ENCODE assay signal across 10 cellular contexts in the genomic region with DNA sequence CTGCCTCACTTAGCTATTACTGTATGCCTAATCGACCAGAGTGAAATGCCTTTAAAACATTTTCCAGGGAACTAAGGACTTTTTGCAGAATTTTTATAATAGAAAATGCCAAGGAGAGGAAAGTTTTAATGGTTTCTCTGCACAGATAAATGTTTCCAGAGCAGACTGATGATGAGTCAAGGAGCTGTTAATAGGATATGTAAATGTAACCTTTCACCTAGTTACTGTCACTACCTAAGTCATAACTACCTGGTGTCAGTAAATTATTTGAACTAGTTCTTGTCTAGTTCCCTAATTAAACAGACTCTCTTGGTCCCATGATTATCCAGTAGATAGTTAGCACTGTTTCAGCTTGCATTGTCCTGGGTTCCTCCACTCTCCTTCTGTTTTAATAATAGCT. TPM values are rescaled to one million over a fixed set of nuclear protein-coding genes. Genes with fewer than 3 reads are reported as not detected.
DNase-seq lines count a peak whose midpoint lies in the region; ATAC-seq lines count a peak whose summit lies in the region.
"Had no signal": no experiment of that assay in that cellular context is flagged by ENCODE, and none has a peak within 500 bp of the region (broad histone marks: within the 10 kb centered on the region; RNA-seq: fewer than 3 reads in every experiment).

No MANE protein-coding gene starts in this region.

- H3K36me3 ChIP-seq in mesenchymal stem cell (ENCODE audit: control insufficient read depth in 1 of 2, insufficient read depth in 2 of 2, low read depth in 1 of 2, low read length in 2 of 2), result peaks cover 0 to 6% of the 10 kb centered on the region in 2 experiments
- H3K36me3 ChIP-seq: gastroesophageal sphincter had no signal

- no peak overlapping the region for H3K23ac ChIP-seq in mesenchymal stem cell (ENCODE audit: low read length in 2 of 2)

- no peak overlapping the region for H2BK15ac ChIP-seq in mesenchymal stem cell (ENCODE audit: low read depth, poor library complexity, severe bottlenecking)

- H4K91ac ChIP-seq in mesenchymal stem cell (ENCODE audit: low read length), result no peak overlapping the region

- H2BK5ac ChIP-seq in mesenchymal stem cell (ENCODE audit: low read depth, low read length, poor library complexity, severe bottlenecking), result no peak overlapping the region

- peaks cover 2% of the 10 kb centered on the region for H3K36me3 Mint-ChIP-seq in activated CD4-positive, alpha-beta memory T cell treated with anti-CD3 and anti-CD28 coated beads, Interleukin-2, amount 10 ng/mL, durations not matched to agents 7 days and 5 days (ENCODE audit: low read depth)
- no peaks in the 10 kb centered on the region for H3K36me3 Mint-ChIP-seq in T-helper 2 cell treated with Interferon-gamma antibody and Interleukin-4, amounts not matched to agents 5 μg/mL and 100 μg/mL, for 36 hours (ENCODE audit: low read depth)

- CTCF ChIA-PET in activated CD4-positive, alpha-beta memory T cell treated with anti-CD3 and anti-CD28 coated beads, Interleukin-2, amount 10 ng/mL, durations not matched to agents 7 days and 5 days (lab: Charles Lee), result interaction anchor here (1.7 to 2.5 kb wide), 3 partner anchors 8 to 18 kb away, joined by 3 to 11 read pairs (median 10); no protein-coding TSS in a partner anchor

- POLR2A ChIA-PET in activated CD4-positive, alpha-beta memory T cell treated with anti-CD3 and anti-CD28 coated beads, Interleukin-2, amount 10 ng/mL, durations not matched to agents 7 days and 5 days (lab: Charles Lee), result interaction anchor here (1.0 to 3.9 kb wide), 3 partner anchors 7 to 357 kb away, joined by 3 to 22 read pairs (median 14); a partner anchor contains a TSS

- ATAC-seq in GM21367 (IDR thresholded peaks at IDR 0.05; ENCODE audit: unreplicated experiment) (peak; percentile 25), HG03521 (IDR thresholded peaks at IDR 0.05; ENCODE audit: unreplicated experiment) (no peak), GM19455 (IDR thresholded peaks at IDR 0.05; ENCODE audit: unreplicated experiment) (no peak)
- ATAC-seq: body of pancreas, gastroesophageal sphincter had no signal

- H3K27ac Mint-ChIP-seq in activated CD4-positive, alpha-beta memory T cell treated with anti-CD3 and anti-CD28 coated beads, Interleukin-2, amount 10 ng/mL, durations not matched to agents 7 days and 5 days, result peak overlapping the region; percentile 54
- H3K27ac Mint-ChIP-seq in T-helper 2 cell treated with Interferon-gamma antibody and Interleukin-4, amounts not matched to agents 5 μg/mL and 100 μg/mL, for 36 hours, result no peak overlapping the region

- H2AFZ ChIP-seq in mesenchymal stem cell (ENCODE audit: low read depth, low read length), result no peak overlapping the region

- no peak overlapping the region for H3K18ac ChIP-seq in mesenchymal stem cell (ENCODE audit: low read depth in 1 of 2, low read length in 2 of 2)

- H3K4me3 ChIP-seq in mesenchymal stem cell (ENCODE audit: insufficient read depth in 1 of 2, low read depth in 1 of 2, low read length in 2 of 2), result no peak overlapping the region
- H3K4me3 ChIP-seq: body of pancreas, gastroesophageal sphincter had no signal

- no peaks in the 10 kb centered on the region for H3K27me3 Mint-ChIP-seq in activated CD4-positive, alpha-beta memory T cell treated with anti-CD3 and anti-CD28 coated beads, Interleukin-2, amount 10 ng/mL, durations not matched to agents 7 days and 5 days
- H3K27me3 Mint-ChIP-seq in T-helper 2 cell treated with Interferon-gamma antibody and Interleukin-4, amounts not matched to agents 5 μg/mL and 100 μg/mL, for 36 hours (ENCODE audit: low read depth), result no peaks in the 10 kb centered on the region

- DNase-seq in EH (ENCODE audit: low read depth) (peak; percentile 23), mesenchymal stem cell (peak; percentile 22), NCI-H2081 (lab: John Stamatoyannopoulos, UW) (no peak)
- no peak for DNase-seq in activated CD4-positive, alpha-beta memory T cell treated with anti-CD3 and anti-CD28 coated beads, Interleukin-2, amount 10 ng/mL, durations not matched to agents 7 days and 5 days
- no peak for DNase-seq in T-helper 2 cell treated with Interferon-gamma antibody and Interleukin-4, amounts not matched to agents 5 μg/mL and 100 μg/mL, for 36 hours (ENCODE audit: low spot score)
- DNase-seq: body of pancreas had no signal

- peaks cover 14% of the 10 kb centered on the region for H3K79me1 ChIP-seq in mesenchymal stem cell (replicated peaks; ENCODE audit: low read length, poor library complexity, severe bottlenecking)

- H3K4me1 Mint-ChIP-seq in activated CD4-positive, alpha-beta memory T cell treated with anti-CD3 and anti-CD28 coated beads, Interleukin-2, amount 10 ng/mL, durations not matched to agents 7 days and 5 days, result peaks cover 71% of the 10 kb centered on the region
- H3K4me1 Mint-ChIP-seq in T-helper 2 cell treated with Interferon-gamma antibody and Interleukin-4, amounts not matched to agents 5 μg/mL and 100 μg/mL, for 36 hours (ENCODE audit: low read depth), result peaks cover 51% of the 10 kb centered on the region

- no peaks in the 10 kb centered on the region for H3K9me3 Mint-ChIP-seq in activated CD4-positive, alpha-beta memory T cell treated with anti-CD3 and anti-CD28 coated beads, Interleukin-2, amount 10 ng/mL, durations not matched to agents 7 days and 5 days
- no peaks in the 10 kb centered on the region for H3K9me3 Mint-ChIP-seq in T-helper 2 cell treated with Interferon-gamma antibody and Interleukin-4, amounts not matched to agents 5 μg/mL and 100 μg/mL, for 36 hours

- WGBS in mesenchymal stem cell, result no CpG with 5 or more reads among the region's 1 CpG

- peaks cover 2% of the 10 kb centered on the region for H3K4me1 ChIP-seq in mesenchymal stem cell (ENCODE audit: control insufficient read depth, insufficient read depth, low read depth, low read length)

- peak overlapping the region; percentile 37 for H3K4me2 ChIP-seq in mesenchymal stem cell (ENCODE audit: low read length, poor library complexity, severe bottlenecking)

- no peak overlapping the region for H4K8ac ChIP-seq in mesenchymal stem cell (ENCODE audit: low read length)

- H3K27me3 ChIP-seq in mesenchymal stem cell (ENCODE audit: control insufficient read depth in 1 of 2, insufficient read depth in 1 of 2, low read length in 2 of 2), result no peaks in the 10 kb centered on the region
- H3K27me3 ChIP-seq: body of pancreas, gastroesophageal sphincter had no signal

- peak overlapping the region; percentile 81 for H3K9ac ChIP-seq in mesenchymal stem cell (ENCODE audit: low read length)

- no peak overlapping the region for H3K4me3 Mint-ChIP-seq in activated CD4-positive, alpha-beta memory T cell treated with anti-CD3 and anti-CD28 coated beads, Interleukin-2, amount 10 ng/mL, durations not matched to agents 7 days and 5 days
- H3K4me3 Mint-ChIP-seq in T-helper 2 cell treated with Interferon-gamma antibody and Interleukin-4, amounts not matched to agents 5 μg/mL and 100 μg/mL, for 36 hours, result no peak overlapping the region

- no peak overlapping the region for H2BK12ac ChIP-seq in mesenchymal stem cell (ENCODE audit: low read length in 2 of 2)

- no peak overlapping the region for H2AK5ac ChIP-seq in mesenchymal stem cell (ENCODE audit: low read length, severe bottlenecking)

- no peak overlapping the region for H3K14ac ChIP-seq in mesenchymal stem cell (ENCODE audit: low read length in 2 of 2)

- H3K27ac ChIP-seq in mesenchymal stem cell (ENCODE audit: low read length, poor library complexity, severe bottlenecking), result peak overlapping the region; percentile 47
- H3K27ac ChIP-seq: body of pancreas had no signal

- H3K9me3 ChIP-seq in mesenchymal stem cell (ENCODE audit: control insufficient read depth, low read length), result no peaks in the 10 kb centered on the region
- H3K9me3 ChIP-seq: body of pancreas, gastroesophageal sphincter had no signal

- no peak overlapping the region for H2BK120ac ChIP-seq in mesenchymal stem cell (ENCODE audit: low read depth, low read length)

- no peak overlapping the region for H3K4ac ChIP-seq in mesenchymal stem cell (ENCODE audit: low read depth in 1 of 2, low read length in 2 of 2)

RNA-seq across cellular contexts. Expression of a gene that starts 7.7 kb away (rescaled TPM):
- 10 to 100 TPM; 45.8 to 46.2 TPM for total RNA-seq in activated CD4-positive, alpha-beta memory T cell treated with anti-CD3 and anti-CD28 coated beads, Interleukin-2, amount 10 ng/mL, durations not matched to agents 7 days and 5 days
- polyA plus RNA-seq in mesenchymal stem cell (2013, experiment 1 of 2), result 253 TPM
- 279 TPM for polyA plus RNA-seq in mesenchymal stem cell (2013, experiment 2 of 2)

Comparison
In these comparisons a context has a peak if more than half of its experiments do, and no peak if none do; other contexts are left out.
1. DNase-seq: peak in EH (single experiment) and mesenchymal stem cell (single experiment); none in activated CD4-positive, alpha-beta memory T cell treated with anti-CD3 and anti-CD28 coated beads, Interleukin-2, amount 10 ng/mL, durations not matched to agents 7 days and 5 days (single experiment), NCI-H2081 (0 of 2) and T-helper 2 cell treated with Interferon-gamma antibody and Interleukin-4, amounts not matched to agents 5 μg/mL and 100 μg/mL, for 36 hours (single experiment).